Comparison of ENCODE assay signal across 19 cellular contexts in the genomic region with DNA sequence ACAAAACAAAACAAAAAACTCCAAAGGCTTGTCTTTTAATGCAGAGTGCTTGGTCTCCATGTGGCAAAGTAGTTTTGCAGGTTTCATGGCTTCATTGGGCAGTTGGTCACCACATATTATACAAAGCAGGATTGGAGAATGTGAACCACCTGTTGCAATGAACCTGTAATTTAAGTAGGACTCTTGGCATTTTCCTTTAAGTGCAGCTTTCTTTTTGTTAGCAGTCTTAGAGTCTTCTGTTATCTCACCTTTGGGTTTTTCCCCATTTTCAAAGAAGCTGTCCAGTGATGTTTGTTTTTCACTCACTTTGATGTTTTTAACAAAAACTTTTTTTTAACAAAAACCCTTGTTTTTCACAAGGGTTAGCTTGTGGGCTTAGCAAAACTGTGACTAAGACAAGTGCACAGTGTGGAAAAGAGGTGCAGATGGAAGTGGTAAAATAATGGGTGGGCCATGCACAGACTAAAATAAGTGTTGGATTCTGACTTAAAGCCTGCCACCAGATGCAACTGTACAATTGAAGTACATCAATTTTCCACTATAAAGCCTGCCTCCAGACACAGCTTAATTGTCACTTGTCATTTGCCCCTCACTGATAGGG. TPM values are rescaled to one million over a fixed set of nuclear protein-coding genes. Genes with fewer than 3 reads are reported as not detected.
A peak's percentile ranks its signal among the peaks of the same experiment; 100 is the strongest.
DNase-seq lines count a peak whose midpoint lies in the region; ATAC-seq and TF ChIP-seq lines count a peak whose summit lies in the region.
"Had no signal": no experiment of that assay in that cellular context is flagged by ENCODE, and none has a peak within 500 bp of the region (broad histone marks: within the 10 kb centered on the region; RNA-seq: fewer than 3 reads in every experiment).

No MANE protein-coding gene starts in this region.

- CTCF ChIA-PET in mammary epithelial cell (lab: Charles Lee; ENCODE audit: low non-redundant PET): no interaction called here
- CTCF ChIA-PET in activated CD8-positive, alpha-beta T cell treated with anti-CD3 and anti-CD28 coated beads, Interleukin-2, amount 10 ng/mL, durations not matched to agents 7 days and 5 days (lab: Charles Lee): interaction anchor here (0.8 kb wide), 1 partner anchor 31 kb away, joined by 4 read pairs; no protein-coding TSS in a partner anchor

- H3K36me3 ChIP-seq in mammary epithelial cell (ENCODE audit: insufficient read depth, low read length): no peaks in the 10 kb centered on the region
- no peaks in the 10 kb centered on the region for H3K36me3 ChIP-seq in breast epithelium
- H3K36me3 ChIP-seq: BLaER1, Peyer's patch had no signal

- H3K79me2 ChIP-seq in mammary epithelial cell (ENCODE audit: insufficient read depth, low read length): peaks cover 24% of the 10 kb centered on the region

- dilution Hi-C loops in mammary epithelial cell (cut with HindIII; ENCODE audit: low sequenced_read_pairs): no loop called here

- peaks cover 57% of the 10 kb centered on the region for H3K4me1 Mint-ChIP-seq in T-helper 1 cell treated with Interleukin-12 subunit alpha and Interleukin-12 subunit beta and Interleukin-4 antibody, amounts not matched to agents 30 μg/mL and 1 μg/mL, for 36 hours (ENCODE audit: low read depth)
- peaks cover 67% of the 10 kb centered on the region for H3K4me1 Mint-ChIP-seq in activated CD8-positive, alpha-beta T cell treated with anti-CD3 and anti-CD28 coated beads, Interleukin-2, amount 10 ng/mL, durations not matched to agents 7 days and 5 days (ENCODE audit: low read depth)
- peaks cover 52% of the 10 kb centered on the region for H3K4me1 Mint-ChIP-seq in stimulated activated effector memory CD8-positive, alpha-beta T cell treated with anti-CD3 and anti-CD28 coated beads, Interleukin-12 subunit alpha, Interleukin-12 subunit beta, amount 100 ng/mL, for 72 hours

- H4K20me1 ChIP-seq in mammary epithelial cell (ENCODE audit: insufficient read depth, low read length): no peaks in the 10 kb centered on the region
- H4K20me1 ChIP-seq: BLaER1 had no signal

- no peak for TF ChIP-seq POLR2A in breast epithelium (IDR thresholded peaks at IDR 0.05)

- no peak for ATAC-seq in activated CD8-positive, alpha-beta T cell treated with anti-CD3 and anti-CD28 coated beads, Interleukin-2, amount 10 ng/mL, durations not matched to agents 7 days and 5 days
- peak; percentile 36 for ATAC-seq in stimulated activated effector memory CD8-positive, alpha-beta T cell treated with anti-CD3 and anti-CD28 coated beads, Interleukin-12 subunit alpha, Interleukin-12 subunit beta, amount 100 ng/mL, for 72 hours
- ATAC-seq in HG02852 (IDR thresholded peaks at IDR 0.05; ENCODE audit: unreplicated experiment) (no peak), HG02588 (IDR thresholded peaks at IDR 0.05; ENCODE audit: unreplicated experiment) (no peak)

- DNase-seq in T-helper 1 cell (no peak), mammary epithelial cell (no peak), breast epithelium (ENCODE audit: low spot score in 2 of 2) (no peak)
- DNase-seq in activated CD8-positive, alpha-beta T cell treated with anti-CD3 and anti-CD28 coated beads, Interleukin-2, amount 10 ng/mL, durations not matched to agents 7 days and 5 days: no peak
- DNase-seq in stimulated activated effector memory CD8-positive, alpha-beta T cell treated with anti-CD3 and anti-CD28 coated beads, Interleukin-12 subunit alpha, Interleukin-12 subunit beta, amount 100 ng/mL, for 72 hours (ENCODE audit: low spot score in 2 of 2): no peak
- DNase-seq: GOT3, HFFc6, Kasumi-1, NCI-H1417, NCI-H1930, NCI-H510A, NCI-H82, Peyer's patch, Right ventricle myocardium superior had no signal

- H3K27me3 ChIP-seq in mammary epithelial cell (ENCODE audit: insufficient read depth, low read length) (no peaks in the 10 kb centered on the region), breast epithelium (no peaks in the 10 kb centered on the region)
- H3K27me3 ChIP-seq: BLaER1, Peyer's patch had no signal

- H2AFZ ChIP-seq in mammary epithelial cell (ENCODE audit: low read depth, low read length): no peak overlapping the region

- H3K9me3 Mint-ChIP-seq in T-helper 1 cell treated with Interleukin-12 subunit alpha and Interleukin-12 subunit beta and Interleukin-4 antibody, amounts not matched to agents 30 μg/mL and 1 μg/mL, for 36 hours: no peaks in the 10 kb centered on the region
- no peaks in the 10 kb centered on the region for H3K9me3 Mint-ChIP-seq in activated CD8-positive, alpha-beta T cell treated with anti-CD3 and anti-CD28 coated beads, Interleukin-2, amount 10 ng/mL, durations not matched to agents 7 days and 5 days (ENCODE audit: insufficient read depth)
- H3K9me3 Mint-ChIP-seq in stimulated activated effector memory CD8-positive, alpha-beta T cell treated with anti-CD3 and anti-CD28 coated beads, Interleukin-12 subunit alpha, Interleukin-12 subunit beta, amount 100 ng/mL, for 72 hours: no peaks in the 10 kb centered on the region
- H3K9me3 Mint-ChIP-seq: HFFc6 had no signal

- intact Hi-C loops in mammary epithelial cell (cut with micrococcal nuclease): no loop called here
- intact Hi-C loops in breast epithelium (cut with DNase I; ENCODE audit: low total_unique reads): no loop called here

- H3K36me3 Mint-ChIP-seq in T-helper 1 cell treated with Interleukin-12 subunit alpha and Interleukin-12 subunit beta and Interleukin-4 antibody, amounts not matched to agents 30 μg/mL and 1 μg/mL, for 36 hours (ENCODE audit: low read depth): peaks cover 11% of the 10 kb centered on the region
- H3K36me3 Mint-ChIP-seq in activated CD8-positive, alpha-beta T cell treated with anti-CD3 and anti-CD28 coated beads, Interleukin-2, amount 10 ng/mL, durations not matched to agents 7 days and 5 days (ENCODE audit: low read depth): peaks cover 9% of the 10 kb centered on the region
- H3K36me3 Mint-ChIP-seq in stimulated activated effector memory CD8-positive, alpha-beta T cell treated with anti-CD3 and anti-CD28 coated beads, Interleukin-12 subunit alpha, Interleukin-12 subunit beta, amount 100 ng/mL, for 72 hours: peaks cover 6% of the 10 kb centered on the region

- no peak for TF ChIP-seq CTCF in mammary epithelial cell (conservative IDR thresholded peaks at IDR 0.05 in 1 of 2, IDR thresholded peaks at IDR 0.05 in 1 of 2; ENCODE audit: extremely low read depth in 1 of 2, insufficient read depth in 1 of 2, low read depth in 1 of 2, low read length in 2 of 2)
- TF ChIP-seq CTCF in breast epithelium (IDR thresholded peaks at IDR 0.05): no peak

- H3K4me1 ChIP-seq in mammary epithelial cell (ENCODE audit: insufficient read depth, low read length) (peaks cover 50% of the 10 kb centered on the region), breast epithelium (peaks cover 0 to 7% of the 10 kb centered on the region in 2 donors)

- H3K27me3 Mint-ChIP-seq in T-helper 1 cell treated with Interleukin-12 subunit alpha and Interleukin-12 subunit beta and Interleukin-4 antibody, amounts not matched to agents 30 μg/mL and 1 μg/mL, for 36 hours (ENCODE audit: low read depth): no peaks in the 10 kb centered on the region
- H3K27me3 Mint-ChIP-seq in activated CD8-positive, alpha-beta T cell treated with anti-CD3 and anti-CD28 coated beads, Interleukin-2, amount 10 ng/mL, durations not matched to agents 7 days and 5 days (ENCODE audit: low read depth): no peaks in the 10 kb centered on the region

- no peak overlapping the region for H3K4me2 ChIP-seq in mammary epithelial cell (ENCODE audit: insufficient read depth, low read depth, low read length)
- H3K4me2 ChIP-seq: BLaER1 had no signal

- H3K27ac ChIP-seq in mammary epithelial cell (ENCODE audit: insufficient read depth, low read depth, low read length) (peak overlapping the region; percentile 45), breast epithelium (no peak overlapping the region)
- H3K27ac ChIP-seq: 22Rv1, BLaER1, Peyer's patch had no signal

- BruUV-seq in mammary epithelial cell (replicated peaks; lab: Mats Ljungman, UMichigan): no TSS peak

- H3K4me3 ChIP-seq in mammary epithelial cell (replicated peaks in 1 of 3; ENCODE audit: insufficient read depth in 1 of 3, low read depth in 2 of 3, low read length in 3 of 3) (no peak overlapping the region), breast epithelium (no peak overlapping the region)
- H3K4me3 ChIP-seq: BLaER1, Peyer's patch had no signal

- H3K9me3 ChIP-seq in mammary epithelial cell (replicated peaks; ENCODE audit: insufficient read depth, low read length) (no peaks in the 10 kb centered on the region), breast epithelium (no peaks in the 10 kb centered on the region)
- H3K9me3 ChIP-seq: BLaER1, Peyer's patch had no signal

- in situ Hi-C loops in mammary epithelial cell (cut with MboI; ENCODE audit: low sequenced_read_pairs in 2 of 2): no loop called here

- H3K9ac ChIP-seq in mammary epithelial cell (ENCODE audit: insufficient read depth, low read length): no peak overlapping the region
- H3K9ac ChIP-seq: BLaER1 had no signal

- POLR2A ChIA-PET in activated CD8-positive, alpha-beta T cell treated with anti-CD3 and anti-CD28 coated beads, Interleukin-2, amount 10 ng/mL, durations not matched to agents 7 days and 5 days (lab: Charles Lee): interaction anchor here (0.6 kb wide), 1 partner anchor 50 kb away, joined by 3 read pairs; no protein-coding TSS in a partner anchor

- peak overlapping the region; percentile 88 for H3K27ac Mint-ChIP-seq in T-helper 1 cell treated with Interleukin-12 subunit alpha and Interleukin-12 subunit beta and Interleukin-4 antibody, amounts not matched to agents 30 μg/mL and 1 μg/mL, for 36 hours
- H3K27ac Mint-ChIP-seq in activated CD8-positive, alpha-beta T cell treated with anti-CD3 and anti-CD28 coated beads, Interleukin-2, amount 10 ng/mL, durations not matched to agents 7 days and 5 days: peak overlapping the region; percentile 74
- no peak overlapping the region for H3K27ac Mint-ChIP-seq in stimulated activated effector memory CD8-positive, alpha-beta T cell treated with anti-CD3 and anti-CD28 coated beads, Interleukin-12 subunit alpha, Interleukin-12 subunit beta, amount 100 ng/mL, for 72 hours
- H3K27ac Mint-ChIP-seq: HFFc6 had no signal

- peak overlapping the region; percentile 62 for H3K4me3 Mint-ChIP-seq in T-helper 1 cell treated with Interleukin-12 subunit alpha and Interleukin-12 subunit beta and Interleukin-4 antibody, amounts not matched to agents 30 μg/mL and 1 μg/mL, for 36 hours
- H3K4me3 Mint-ChIP-seq in activated CD8-positive, alpha-beta T cell treated with anti-CD3 and anti-CD28 coated beads, Interleukin-2, amount 10 ng/mL, durations not matched to agents 7 days and 5 days: peak overlapping the region; percentile 27
- no peak overlapping the region for H3K4me3 Mint-ChIP-seq in stimulated activated effector memory CD8-positive, alpha-beta T cell treated with anti-CD3 and anti-CD28 coated beads, Interleukin-12 subunit alpha, Interleukin-12 subunit beta, amount 100 ng/mL, for 72 hours
- H3K4me3 Mint-ChIP-seq: HFFc6 had no signal

RNA-seq across cellular contexts. Expression of a gene that starts 2.9 kb away (rescaled TPM):
- 10 to 100 TPM; 23.0 to 53.8 TPM for total RNA-seq in mammary epithelial cell
- polyA plus RNA-seq in mammary epithelial cell: 38.6 TPM
- 38.9 TPM for polyA minus RNA-seq in mammary epithelial cell
- 100 to 1,000 TPM in 2 of 3 donors, 10 to 100 TPM in 1; 81.8 to 149 (median 148) TPM for total RNA-seq in breast epithelium
- total RNA-seq in activated CD8-positive, alpha-beta T cell treated with anti-CD3 and anti-CD28 coated beads, Interleukin-2, amount 10 ng/mL, durations not matched to agents 7 days and 5 days: 100 to 1,000 TPM; 164 to 177 TPM

RNA-seq across cellular contexts. Expression of a gene that starts 57.8 kb away (rescaled TPM):
- total RNA-seq in mammary epithelial cell (not detected), breast epithelium (not detected)
- polyA plus RNA-seq in mammary epithelial cell: not detected
- polyA minus RNA-seq in mammary epithelial cell: not detected
- not detected for total RNA-seq in activated CD8-positive, alpha-beta T cell treated with anti-CD3 and anti-CD28 coated beads, Interleukin-2, amount 10 ng/mL, durations not matched to agents 7 days and 5 days
- total RNA-seq: HFFc6, Peyer's patch, Right ventricle myocardium superior had no signal
